In the genomic region with DNA sequence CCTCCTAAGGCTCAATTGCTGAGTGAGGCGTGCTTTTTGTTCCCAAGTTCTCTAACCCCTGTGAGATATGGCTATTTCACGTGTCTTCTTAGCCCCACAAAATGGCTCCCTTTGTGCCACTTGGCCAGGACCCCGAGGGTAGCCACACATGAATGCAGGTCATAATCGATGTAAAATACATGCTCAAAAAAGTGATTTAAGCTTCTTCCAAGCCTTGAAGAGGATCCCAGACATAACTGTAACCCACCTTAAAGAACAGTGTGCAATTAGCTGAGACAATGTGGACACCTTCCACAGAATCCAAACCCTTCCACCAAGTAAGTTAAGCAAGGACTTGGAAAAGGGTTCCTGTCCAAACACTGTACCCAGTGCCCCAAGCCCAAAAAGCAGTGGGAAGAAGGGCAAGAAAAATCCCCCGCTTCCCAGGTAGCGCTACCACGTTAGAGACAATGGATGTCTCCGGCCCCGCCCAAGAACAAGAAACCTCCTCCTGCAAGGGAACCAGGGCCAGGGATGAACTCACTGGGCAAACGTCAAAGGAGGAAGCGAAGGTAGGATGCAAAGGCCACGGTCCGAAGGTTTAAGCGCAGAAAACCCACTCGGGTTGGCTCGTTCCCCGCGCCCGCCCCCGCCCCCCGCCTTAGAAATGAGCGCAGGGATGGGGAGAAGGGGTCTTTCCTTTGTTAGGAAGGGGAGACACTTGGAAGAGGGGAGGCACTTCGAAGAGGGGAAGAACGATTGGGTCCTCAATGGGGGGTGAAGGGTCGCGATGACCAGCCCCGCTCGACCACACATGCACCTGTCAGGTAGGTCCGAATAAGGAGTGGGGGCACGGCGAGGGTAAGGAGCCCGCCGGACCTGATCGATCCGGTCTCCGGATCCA, we compare ENCODE assay signal across 8 cellular contexts. TPM values are rescaled to one million over a fixed set of nuclear protein-coding genes. Genes with fewer than 3 reads are reported as not detected.
DNase-seq lines count a peak whose midpoint lies in the region; ATAC-seq and TF ChIP-seq lines count a peak whose summit lies in the region.

No MANE protein-coding gene starts in this region.

- DNase-seq in activated T-cell treated with anti-CD3 and anti-CD28 coated beads for 48 hours (ENCODE audit: low read depth) = peak; percentile 30
- no peak for DNase-seq in activated T-cell treated with anti-CD3 and anti-CD28 coated beads for 4 hours
- peak; percentile 56 for DNase-seq in MG63
- DNase-seq in chondrocyte (ENCODE audit: low spot score) = peak; percentile 58
- peak; percentile 39 for DNase-seq in mesenteric fat pad (ENCODE audit: low spot score)
- no peak for DNase-seq in type B pancreatic cell (ENCODE audit: extremely low spot score, unreplicated experiment)
- DNase-seq in superior temporal gyrus (ENCODE audit: extremely low spot score) = no peak

- H3K4me3 Mint-ChIP-seq in chondrocyte (ENCODE audit: unreplicated experiment) (peak overlapping the region; percentile 83), type B pancreatic cell (peak overlapping the region; percentile 93)

- no peak for TF ChIP-seq CTCF in chondrocyte (IDR thresholded peaks at IDR 0.05)
- no peak for TF ChIP-seq CTCF in type B pancreatic cell (conservative IDR thresholded peaks at IDR 0.05)

- H3K27me3 Mint-ChIP-seq in chondrocyte (ENCODE audit: low read depth) (no peaks in the 10 kb centered on the region), type B pancreatic cell (peaks cover 3% of the 10 kb centered on the region)

- H3K4me3 ChIP-seq in MG63 = peak overlapping the region; percentile 94

- H3K4me1 Mint-ChIP-seq in chondrocyte (ENCODE audit: low read depth) = peaks cover 30% of the 10 kb centered on the region
- H3K4me1 Mint-ChIP-seq in type B pancreatic cell (ENCODE audit: unreplicated experiment) = peaks cover 27% of the 10 kb centered on the region

- no peaks in the 10 kb centered on the region for H3K9me3 Mint-ChIP-seq in chondrocyte (ENCODE audit: low read depth)
- H3K9me3 Mint-ChIP-seq in type B pancreatic cell = no peaks in the 10 kb centered on the region

- ATAC-seq in SK-N-SH treated with all-trans-retinoic acid at 6 μM for 48 hours = peak; percentile 57

- no peaks in the 10 kb centered on the region for H3K9me3 ChIP-seq in MG63

- H3K27ac Mint-ChIP-seq in chondrocyte (ENCODE audit: unreplicated experiment) = peak overlapping the region; percentile 81
- H3K27ac Mint-ChIP-seq in type B pancreatic cell = peak overlapping the region; percentile 88

- no peaks in the 10 kb centered on the region for H3K27me3 ChIP-seq in MG63

- H3K36me3 ChIP-seq in MG63 = peaks cover 41% of the 10 kb centered on the region

- H3K36me3 Mint-ChIP-seq in chondrocyte (ENCODE audit: low read depth) (peaks cover 2% of the 10 kb centered on the region), type B pancreatic cell (peaks cover 27% of the 10 kb centered on the region)

TF ChIP-seq in SK-N-SH treated with all-trans-retinoic acid at 6 μM for 48 hours, 23 proteins besides CTCF, POLR2A, EP300 and RAD21:
- TF ChIP-seq SNAI2 (CRISPR knock-in tag; IDR thresholded peaks at IDR 0.05) (0 out of 2 replicates have a peak, but pooled peaks have one; percentile 12), OSR1 (CRISPR knock-in tag; IDR thresholded peaks at IDR 0.05) (no peak)
- TF ChIP-seq, protein P1, sequence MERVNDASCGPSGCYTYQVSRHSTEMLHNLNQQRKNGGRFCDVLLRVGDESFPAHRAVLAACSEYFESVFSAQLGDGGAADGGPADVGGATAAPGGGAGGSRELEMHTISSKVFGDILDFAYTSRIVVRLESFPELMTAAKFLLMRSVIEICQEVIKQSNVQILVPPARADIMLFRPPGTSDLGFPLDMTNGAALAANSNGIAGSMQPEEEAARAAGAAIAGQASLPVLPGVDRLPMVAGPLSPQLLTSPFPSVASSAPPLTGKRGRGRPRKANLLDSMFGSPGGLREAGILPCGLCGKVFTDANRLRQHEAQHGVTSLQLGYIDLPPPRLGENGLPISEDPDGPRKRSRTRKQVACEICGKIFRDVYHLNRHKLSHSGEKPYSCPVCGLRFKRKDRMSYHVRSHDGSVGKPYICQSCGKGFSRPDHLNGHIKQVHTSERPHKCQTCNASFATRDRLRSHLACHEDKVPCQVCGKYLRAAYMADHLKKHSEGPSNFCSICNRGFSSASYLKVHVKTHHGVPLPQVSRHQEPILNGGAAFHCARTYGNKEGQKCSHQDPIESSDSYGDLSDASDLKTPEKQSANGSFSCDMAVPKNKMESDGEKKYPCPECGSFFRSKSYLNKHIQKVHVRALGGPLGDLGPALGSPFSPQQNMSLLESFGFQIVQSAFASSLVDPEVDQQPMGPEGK (CRISPR knock-in tag; IDR thresholded peaks at IDR 0.05; ENCODE audit: borderline replicate concordance) = 0 out of 2 replicates have a peak, but pooled peaks have one; percentile 33
- TF ChIP-seq, protein P2, sequence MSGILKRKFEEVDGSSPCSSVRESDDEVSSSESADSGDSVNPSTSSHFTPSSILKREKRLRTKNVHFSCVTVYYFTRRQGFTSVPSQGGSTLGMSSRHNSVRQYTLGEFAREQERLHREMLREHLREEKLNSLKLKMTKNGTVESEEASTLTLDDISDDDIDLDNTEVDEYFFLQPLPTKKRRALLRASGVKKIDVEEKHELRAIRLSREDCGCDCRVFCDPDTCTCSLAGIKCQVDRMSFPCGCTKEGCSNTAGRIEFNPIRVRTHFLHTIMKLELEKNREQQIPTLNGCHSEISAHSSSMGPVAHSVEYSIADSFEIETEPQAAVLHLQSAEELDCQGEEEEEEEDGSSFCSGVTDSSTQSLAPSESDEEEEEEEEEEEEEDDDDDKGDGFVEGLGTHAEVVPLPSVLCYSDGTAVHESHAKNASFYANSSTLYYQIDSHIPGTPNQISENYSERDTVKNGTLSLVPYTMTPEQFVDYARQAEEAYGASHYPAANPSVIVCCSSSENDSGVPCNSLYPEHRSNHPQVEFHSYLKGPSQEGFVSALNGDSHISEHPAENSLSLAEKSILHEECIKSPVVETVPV (CRISPR knock-in tag; IDR thresholded peaks at IDR 0.05) = peak; percentile 47; the same call in 1 of the 2 replicates
TF ChIP-seq in SK-N-SH treated with all-trans-retinoic acid at 6 μM for 48 hours: peak in this region for 3.

RNA-seq across cellular contexts. Expression of a gene that starts 1.1 kb away (rescaled TPM):
- total RNA-seq in MG63 (2014; rRNA removed; shearing (Covaris generic); ENCODE audit: low replicate concordance) = 117 and 285 TPM in 2 replicates
- 78.6 to 90.4 TPM (median 86.4 TPM) in 3 replicates for total RNA-seq in chondrocyte
- 28.6 TPM for total RNA-seq in mesenteric fat pad
- total RNA-seq in type B pancreatic cell (ENCODE audit: low replicate concordance) = 136 and 170 TPM in 2 replicates

RNA-seq across cellular contexts. Expression of a gene that starts 21.7 kb away (rescaled TPM):
- 29.1 and 92.2 TPM in 2 replicates for total RNA-seq in MG63 (2014; rRNA removed; shearing (Covaris generic); ENCODE audit: low replicate concordance)
- total RNA-seq in chondrocyte (23.3 to 31.2 TPM (median 30.4 TPM) in 3 replicates), mesenteric fat pad (33.5 TPM), type B pancreatic cell (ENCODE audit: low replicate concordance) (33.6 and 40.7 TPM in 2 replicates)

RNA-seq across cellular contexts. Expression of a gene that starts 29.5 kb away (rescaled TPM):
- total RNA-seq in MG63 (2014; rRNA removed; shearing (Covaris generic); ENCODE audit: low replicate concordance) = 145 and 181 TPM in 2 replicates
- total RNA-seq in chondrocyte (307 to 347 TPM (median 312 TPM) in 3 replicates), mesenteric fat pad (265 TPM), type B pancreatic cell (ENCODE audit: low replicate concordance) (465 and 602 TPM in 2 replicates)

RNA-seq across cellular contexts. Expression of a gene that starts 43.4 kb away (rescaled TPM):
- 12.0 and 15.1 TPM in 2 replicates for total RNA-seq in MG63 (2014; rRNA removed; shearing (Covaris generic); ENCODE audit: low replicate concordance)
- total RNA-seq in chondrocyte (10.8 to 12.3 TPM (median 12.1 TPM) in 3 replicates), mesenteric fat pad (7.9 TPM), type B pancreatic cell (ENCODE audit: low replicate concordance) (14.0 and 19.7 TPM in 2 replicates)

RNA-seq across cellular contexts. Expression of a gene that starts 52.3 kb away (rescaled TPM):
- 75.0 and 100 TPM in 2 replicates for total RNA-seq in MG63 (2014; rRNA removed; shearing (Covaris generic); ENCODE audit: low replicate concordance)
- total RNA-seq in chondrocyte (36.7 to 63.9 TPM (median 41.3 TPM) in 3 replicates), mesenteric fat pad (60.2 TPM), type B pancreatic cell (ENCODE audit: low replicate concordance) (63.3 and 84.1 TPM in 2 replicates)

Comparison
In these comparisons a context has a peak if more than half of its experiments do, and no peak if none do; other contexts are left out.
1. DNase-seq: peak in activated T-cell treated with anti-CD3 and anti-CD28 coated beads for 48 hours (single experiment), MG63 (single experiment), chondrocyte (single experiment) and mesenteric fat pad (single experiment); none in activated T-cell treated with anti-CD3 and anti-CD28 coated beads for 4 hours (single experiment), type B pancreatic cell (single experiment) and superior temporal gyrus (single experiment).